In genomic region chr20:18137412-18138265, GRCh38 we compare ENCODE assay signal across 8 cellular contexts. TPM values are rescaled to one million over a fixed set of nuclear protein-coding genes. Genes with fewer than 3 reads are reported as not detected.
DNase-seq lines count a peak whose midpoint lies in the region; TF ChIP-seq lines count a peak whose summit lies in the region.

A gene with protein sequence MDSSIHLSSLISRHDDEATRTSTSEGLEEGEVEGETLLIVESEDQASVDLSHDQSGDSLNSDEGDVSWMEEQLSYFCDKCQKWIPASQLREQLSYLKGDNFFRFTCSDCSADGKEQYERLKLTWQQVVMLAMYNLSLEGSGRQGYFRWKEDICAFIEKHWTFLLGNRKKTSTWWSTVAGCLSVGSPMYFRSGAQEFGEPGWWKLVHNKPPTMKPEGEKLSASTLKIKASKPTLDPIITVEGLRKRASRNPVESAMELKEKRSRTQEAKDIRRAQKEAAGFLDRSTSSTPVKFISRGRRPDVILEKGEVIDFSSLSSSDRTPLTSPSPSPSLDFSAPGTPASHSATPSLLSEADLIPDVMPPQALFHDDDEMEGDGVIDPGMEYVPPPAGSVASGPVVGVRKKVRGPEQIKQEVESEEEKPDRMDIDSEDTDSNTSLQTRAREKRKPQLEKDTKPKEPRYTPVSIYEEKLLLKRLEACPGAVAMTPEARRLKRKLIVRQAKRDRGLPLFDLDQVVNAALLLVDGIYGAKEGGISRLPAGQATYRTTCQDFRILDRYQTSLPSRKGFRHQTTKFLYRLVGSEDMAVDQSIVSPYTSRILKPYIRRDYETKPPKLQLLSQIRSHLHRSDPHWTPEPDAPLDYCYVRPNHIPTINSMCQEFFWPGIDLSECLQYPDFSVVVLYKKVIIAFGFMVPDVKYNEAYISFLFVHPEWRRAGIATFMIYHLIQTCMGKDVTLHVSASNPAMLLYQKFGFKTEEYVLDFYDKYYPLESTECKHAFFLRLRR (plus strand): TSS chr20:18137863. CDS start chr20:18142661, 4,798 bp downstream.
A gene with protein sequence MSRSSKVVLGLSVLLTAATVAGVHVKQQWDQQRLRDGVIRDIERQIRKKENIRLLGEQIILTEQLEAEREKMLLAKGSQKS (plus strand): TSS chr20:18137863. CDS start chr20:18137956, 93 bp downstream.

- peak within 1 kb of the TSS; percentile 80 for H3K27ac ChIP-seq in endodermal cell (ENCODE audit: low read depth, low read length)
- H3K27ac ChIP-seq in mesodermal cell (ENCODE audit: low read depth, low read length, severe bottlenecking) = peak within 1 kb of the TSS; percentile 80

- WGBS in endodermal cell (ENCODE audit: insufficient coverage in 1 of 2, insufficient read length in 1 of 2), 2 experiments = 1 to 8% methylated on average over 20 to 87 of the region's 87 CpGs
- WGBS in mesodermal cell (ENCODE audit: insufficient coverage in 2 of 2), 2 experiments = 2% methylated on average over 72 to 75 of the region's 87 CpGs

- CTCF ChIA-PET in Caco-2 (lab: Charles Lee) = interaction anchor here (0.5 to 0.8 kb wide), 2 partner anchors 27 to 568 kb away, joined by 4 to 5 read pairs; partner anchors contain the start of gene DSTN

- no peaks in the 10 kb centered on the region for H3K27me3 ChIP-seq in Caco-2 (replicated peaks; ENCODE audit: control insufficient read depth, insufficient read depth, low read length)
- H3K27me3 ChIP-seq in endodermal cell (ENCODE audit: control insufficient read depth, insufficient read depth, low read length, poor library complexity, severe bottlenecking) = no peaks in the 10 kb centered on the region

- peak within 1 kb of the TSS; percentile 74 for H3K4me3 Mint-ChIP-seq in Caco-2 (ENCODE audit: unreplicated experiment)
- peak within 1 kb of the TSS; percentile 76 for H3K4me3 Mint-ChIP-seq in endodermal cell

- peak within 1 kb of the TSS; percentile 80 for H3K4me3 ChIP-seq in Caco-2 (ENCODE audit: low read depth, low read length)
- peak within 1 kb of the TSS; percentile 97 for H3K4me3 ChIP-seq in endodermal cell (ENCODE audit: low read length)
- peak within 1 kb of the TSS; percentile 89 for H3K4me3 ChIP-seq in mesodermal cell (ENCODE audit: extremely low read depth, insufficient read depth, low read length, poor library complexity, severe bottlenecking)

- DNase-seq in Caco-2 = peak; percentile 95 to 98
- DNase-seq in GM20000 (ENCODE audit: low spot score) = peak; percentile 91
- DNase-seq in HS-5 (ENCODE audit: low read depth) = peak; percentile 69
- peak; percentile 89 for DNase-seq in NOMO-1 treated with dmso at 0.1 percent for 144 hours (lab: John Stamatoyannopoulos, UW; ENCODE audit: unreplicated experiment)
- peak; percentile 73 for DNase-seq in activated CD8-positive, alpha-beta memory T cell treated with anti-CD3 and anti-CD28 coated beads, Interleukin-2, amount 50 U/mL, for 1 hour (ENCODE audit: extremely low read depth)
- DNase-seq in endodermal cell = peak; percentile 97
- DNase-seq in stimulated activated CD8-positive, alpha-beta memory T cell treated with anti-CD3 and anti-CD28 coated beads, Interleukin-15, amount 100 ng/mL, for 24 hours (ENCODE audit: low read depth) = peak; percentile 84

- TF ChIP-seq CTCF in Caco-2 (IDR thresholded peaks at IDR 0.05; ENCODE audit: insufficient read depth in 1 of 2, low read depth in 1 of 2, low read length in 1 of 2, severe bottlenecking in 1 of 2, unreplicated experiment in 1 of 2) (no peak), GM20000 (IDR thresholded peaks at IDR 0.05; ENCODE audit: extremely low read depth, missing control alignments) (no peak), endodermal cell (conservative IDR thresholded peaks at IDR 0.05) (no peak)

- H3K9me3 ChIP-seq in Caco-2 = no peaks in the 10 kb centered on the region
- no peaks in the 10 kb centered on the region for H3K9me3 ChIP-seq in endodermal cell (ENCODE audit: control insufficient read depth, low read length)
- H3K9me3 ChIP-seq in mesodermal cell (ENCODE audit: control insufficient read depth, low read length) = no peaks in the 10 kb centered on the region

- H3K9ac ChIP-seq in endodermal cell (ENCODE audit: extremely low read depth, low read length, poor library complexity, severe bottlenecking) = peak within 1 kb of the TSS; percentile 87

- H3K4me1 ChIP-seq in Caco-2 = peaks cover 25% of the 10 kb centered on the region
- peaks cover 7% of the 10 kb centered on the region for H3K4me1 ChIP-seq in endodermal cell (ENCODE audit: control insufficient read depth, insufficient read depth, low read length)
- no peaks in the 10 kb centered on the region for H3K4me1 ChIP-seq in mesodermal cell (ENCODE audit: control insufficient read depth, insufficient read depth, low read length, poor library complexity, severe bottlenecking)

- H3K9me3 Mint-ChIP-seq in Caco-2 (ENCODE audit: unreplicated experiment) = no peaks in the 10 kb centered on the region
- no peaks in the 10 kb centered on the region for H3K9me3 Mint-ChIP-seq in endodermal cell

- POLR2A ChIA-PET in Caco-2 (lab: Charles Lee) = interaction anchor here (0.5 to 0.7 kb wide), 3 partner anchors 19 to 568 kb away, joined by 3 to 4 read pairs (median 4); partner anchors contain the start of gene DSTN

- H3K27me3 Mint-ChIP-seq in Caco-2 (ENCODE audit: insufficient read depth, unreplicated experiment) (no peaks in the 10 kb centered on the region), endodermal cell (ENCODE audit: insufficient read depth) (no peaks in the 10 kb centered on the region)

- BruUV-seq in Caco-2 (replicated peaks; lab: Mats Ljungman, UMichigan) = no TSS peak

- intact Hi-C loops in Caco-2 (cut with micrococcal nuclease; ENCODE audit: unreplicated experiment) = loop anchor here (1.0 to 5.0 kb wide), 2 partner anchors 8 to 170 kb away; partner anchors contain the start of genes MGME1 and SNX5

- H3K27ac Mint-ChIP-seq in Caco-2 (ENCODE audit: unreplicated experiment) (peak within 1 kb of the TSS; percentile 90), endodermal cell (peak within 1 kb of the TSS; percentile 95)

- H3K4me1 Mint-ChIP-seq in Caco-2 (ENCODE audit: low read depth, unreplicated experiment) (peaks cover 32% of the 10 kb centered on the region), endodermal cell (peaks cover 26% of the 10 kb centered on the region)

- H3K36me3 ChIP-seq in Caco-2 (ENCODE audit: control insufficient read depth, insufficient read depth, low read length) (peaks cover 2% of the 10 kb centered on the region), endodermal cell (ENCODE audit: control insufficient read depth, insufficient read depth, low read length) (peaks cover 8% of the 10 kb centered on the region), mesodermal cell (ENCODE audit: control insufficient read depth, insufficient read depth, low read length) (peaks cover 14% of the 10 kb centered on the region)

- H3K36me3 Mint-ChIP-seq in Caco-2 (ENCODE audit: insufficient read depth, unreplicated experiment) (peaks cover 27% of the 10 kb centered on the region), endodermal cell (ENCODE audit: low read depth) (peaks cover 10% of the 10 kb centered on the region)

RNA-seq across cellular contexts. Expression of the first gene that starts in this region (rescaled TPM):
- total RNA-seq in Caco-2 (2022) (77.1 and 83.2 TPM in 2 replicates), endodermal cell (10 to 100 TPM; 35.2 to 51.0 TPM)
- 19.6 TPM for polyA plus RNA-seq in endodermal cell (2013, experiment 1 of 2)
- polyA plus RNA-seq in endodermal cell (2013, experiment 2 of 2) = 17.6 TPM
- 14.9 TPM for polyA plus RNA-seq in mesodermal cell (2013, experiment 1 of 2)
- polyA plus RNA-seq in mesodermal cell (2013, experiment 2 of 2) = 15.7 TPM

RNA-seq across cellular contexts. Expression of the second gene that starts in this region (rescaled TPM):
- total RNA-seq in Caco-2 (2022) (30.2 and 30.9 TPM in 2 replicates), endodermal cell (10 to 100 TPM; 34.2 to 44.4 TPM)
- polyA plus RNA-seq in endodermal cell (2013, experiment 1 of 2) = 17.3 TPM
- 19.8 TPM for polyA plus RNA-seq in endodermal cell (2013, experiment 2 of 2)
- polyA plus RNA-seq in mesodermal cell (2013, experiment 1 of 2) = 14.5 TPM
- 15.6 TPM for polyA plus RNA-seq in mesodermal cell (2013, experiment 2 of 2)

Comparison
In these comparisons a context has a peak if more than half of its experiments do, and no peak if none do; other contexts are left out.
1. Peak in every context shown above with its lines: DNase-seq, H3K4me3 ChIP-seq and H3K27ac ChIP-seq.